ENCODE assay signal across 23 cellular contexts in genomic region chr4:161841759-161842158, GRCh38.
DNase-seq lines count a peak whose midpoint lies in the region; TF ChIP-seq lines count a peak whose summit lies in the region.
"Had no signal": no experiment of that assay in that cellular context is flagged by ENCODE, and none has a peak within 500 bp of the region (broad histone marks: within the 10 kb centered on the region; RNA-seq: fewer than 3 reads in every experiment).

No MANE protein-coding gene starts in this region.

- in situ Hi-C loops in SK-MEL-5 (cut with HindIII; ENCODE audit: low pct_unique_long_range_greater_than_20kb, low sequenced_read_pairs) = no loop called here

- no peak for TF ChIP-seq CTCF in foreskin fibroblast (IDR thresholded peaks at IDR 0.05; ENCODE audit: low read depth, low read length)

- DNase-seq in COR-L47 (lab: John Stamatoyannopoulos, UW) (peak; percentile 56), DMS 273 treated with DMSO at 0.1 percent for 48 hours (lab: John Stamatoyannopoulos, UW) (peak; percentile 5), NCI-H69 (lab: John Stamatoyannopoulos, UW) (peak; percentile 90), SK-MEL-5 (ENCODE audit: low read depth, low spot score) (peak; percentile 22), foreskin fibroblast (no peak), occipital lobe (lab: John Stamatoyannopoulos, UW) (no peak)
- DNase-seq in stimulated activated naive CD4-positive, alpha-beta T cell treated with Interleukin-2 at 50 U/mL for 16 hours (lab: John Stamatoyannopoulos, UW) = no peak
- DNase-seq: activated CD4-positive, alpha-beta memory T cell treated with anti-CD3 and anti-CD28 coated beads, Interleukin-2, amount 10 ng/mL, durations not matched to agents 7 days and 5 days; activated CD4-positive, CD25-positive, alpha-beta regulatory T cell treated with anti-CD3 and anti-CD28 coated beads, Interleukin-2, amount 50 U/mL, for 72 hours; activated CD8-positive, alpha-beta memory T cell treated with anti-CD3 and anti-CD28 coated beads, Interleukin-2, amount 50 U/mL, for 4 hours; activated naive CD4-positive, alpha-beta T cell treated with Interleukin-2 at 50 U/mL for 16 hours; central memory CD4-positive, alpha-beta T cell; dermis blood vessel endothelial cell; foreskin keratinocyte; head of caudate nucleus; KBM-7; NCI-H1105; NCI-H2029 treated with DMSO at 0.1 percent for 48 hours; nephron progenitor cell; stimulated activated naive B cell treated with anti-CD40 and anti-IgM and Interleukin-4, amounts not matched to agents 10 μg/mL and 1 μg/mL and 100 μg/mL, for 72 hours; upper lobe of left lung had no signal

- H3K4me3 ChIP-seq in foreskin fibroblast (ENCODE audit: low read depth in 1 of 2, low read length in 2 of 2) = no peak overlapping the region
- H3K4me3 ChIP-seq: SK-N-MC, suprapubic skin, upper lobe of left lung had no signal

Comparison
In these comparisons a context has a peak if more than half of its experiments do, and no peak if none do; other contexts are left out.
1. DNase-seq: peak in COR-L47 (single experiment), DMS 273 treated with DMSO at 0.1 percent for 48 hours (single experiment), NCI-H69 (single experiment) and SK-MEL-5 (single experiment); none in stimulated activated naive CD4-positive, alpha-beta T cell treated with Interleukin-2 at 50 U/mL for 16 hours (single experiment), foreskin fibroblast (0 of 2) and occipital lobe (single experiment).